Comparison of ENCODE assay signal across 8 cellular contexts in the genomic region with DNA sequence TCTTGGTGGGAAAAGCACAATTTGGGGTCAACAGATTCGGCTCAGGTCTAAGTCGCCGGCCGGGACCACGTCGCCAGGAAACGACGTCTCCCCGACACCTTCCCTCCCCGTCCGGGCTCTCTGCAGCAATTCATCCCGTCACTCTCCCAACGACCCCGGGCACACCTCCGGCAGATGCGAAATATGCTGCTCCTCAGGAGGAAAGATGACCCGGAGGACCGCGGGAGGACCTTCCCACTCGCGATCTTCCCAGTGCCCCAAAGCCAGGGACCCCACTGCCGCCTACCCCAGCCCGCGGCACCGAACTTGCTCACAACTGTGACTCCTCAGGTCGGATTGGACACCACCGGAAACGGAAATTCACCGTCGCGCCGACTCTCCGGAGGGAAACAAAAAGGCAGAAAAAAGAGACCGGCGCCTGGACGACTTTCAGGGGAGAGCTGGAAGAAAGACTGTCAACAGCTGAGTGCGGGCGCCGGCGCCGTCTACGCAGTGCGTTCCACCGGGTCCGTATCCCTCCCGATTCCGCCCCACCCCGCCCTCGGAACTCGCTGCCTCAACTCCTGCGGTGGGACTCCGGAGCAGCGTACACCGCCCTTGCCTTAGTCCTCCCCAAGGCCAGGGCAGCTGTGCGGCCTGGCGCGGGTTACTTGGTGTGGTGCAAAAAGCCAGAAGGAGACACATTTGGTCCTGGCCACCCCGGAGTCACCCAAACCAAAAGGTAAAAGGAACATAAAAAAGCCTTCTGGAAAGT. TPM values are rescaled to one million over a fixed set of nuclear protein-coding genes. Genes with fewer than 3 reads are reported as not detected.
DNase-seq lines count a peak whose midpoint lies in the region; ATAC-seq, FAIRE-seq and TF ChIP-seq lines count a peak whose summit lies in the region.

No MANE protein-coding gene starts in this region.

- ATAC-seq in GM19468 (IDR thresholded peaks at IDR 0.05; ENCODE audit: extremely low read depth, unreplicated experiment): peak; percentile 37

- no peak for TF ChIP-seq RAD21 in H1 (IDR thresholded peaks at IDR 0.05 in 1 of 2, conservative IDR thresholded peaks at IDR 0.05 in 1 of 2; ENCODE audit: low read depth in 2 of 2, low read length in 2 of 2)

- H3K79me2 ChIP-seq in H1 (ENCODE audit: control insufficient read depth in 1 of 2, insufficient read depth in 2 of 2, low read length in 2 of 2): peaks cover 0 to 12% of the 10 kb centered on the region in 2 experiments; a peak in 1 of 4 replicates
- no peaks in the 10 kb centered on the region for H3K79me2 ChIP-seq in mesendoderm (ENCODE audit: control insufficient read depth, insufficient read depth, low read length)

- no peak for TF ChIP-seq CTCF in H1 (IDR thresholded peaks at IDR 0.05; ENCODE audit: control extremely low read depth in 1 of 3, insufficient read depth in 1 of 3, low read depth in 1 of 3, low read length in 3 of 3)

- H3K9ac ChIP-seq in H1 (replicated peaks in 1 of 4; ENCODE audit: extremely low read depth in 1 of 4, low read depth in 3 of 4, low read length in 3 of 4): peak overlapping the region; percentile 59 to 97 (median 96)
- peak overlapping the region; percentile 99 for H3K9ac ChIP-seq in mesendoderm (ENCODE audit: low read length)

- peak overlapping the region; percentile 66 to 86 for H3K4me2 ChIP-seq in H1 (ENCODE audit: insufficient read depth in 1 of 2, low read depth in 2 of 2, low read length in 2 of 2)
- H3K4me2 ChIP-seq in mesendoderm (ENCODE audit: low read length): peak overlapping the region; percentile 29

- H3K4ac ChIP-seq in H1 (replicated peaks; ENCODE audit: insufficient read length, low read depth, low read length) (no peak overlapping the region), mesendoderm (ENCODE audit: low read depth, low read length) (peak overlapping the region; percentile 96)

- H2AK5ac ChIP-seq in H1 (ENCODE audit: low read depth, low read length) (no peak overlapping the region), mesendoderm (ENCODE audit: low read length) (no peak overlapping the region)

- H3K27me3 ChIP-seq in H1 (replicated peaks in 1 of 4; ENCODE audit: control insufficient read depth in 3 of 4, extremely low read depth in 1 of 4, insufficient read depth in 3 of 4, low read length in 3 of 4) (no peaks in the 10 kb centered on the region), mesendoderm (ENCODE audit: insufficient read depth, low read length, poor library complexity) (no peaks in the 10 kb centered on the region)

- H3K79me1 ChIP-seq in H1 (ENCODE audit: low read depth, low read length) (peaks cover 4% of the 10 kb centered on the region; the same call in 1 of the 2 replicates), mesendoderm (ENCODE audit: low read length) (peaks cover 2% of the 10 kb centered on the region)

- peak overlapping the region; percentile 97 for H4K5ac ChIP-seq in H1 (ENCODE audit: insufficient read length, low read depth, low read length)
- no peak overlapping the region for H4K5ac ChIP-seq in mesendoderm (ENCODE audit: low read length)

- TF ChIP-seq POLR2A in H1 (IDR thresholded peaks at IDR 0.05; ENCODE audit: control extremely low read depth in 1 of 2, low read depth in 2 of 2, low read length in 2 of 2): peak; percentile 64 to 88

- no peak overlapping the region for H2BK12ac ChIP-seq in H1 (ENCODE audit: low read depth, low read length)

- peak overlapping the region; percentile 88 for H3K27ac ChIP-seq in H1 (ENCODE audit: low read depth, low read length)
- peak overlapping the region; percentile 63 for H3K27ac ChIP-seq in mesendoderm (ENCODE audit: low read depth, low read length)

- POLR2A ChIA-PET in H1 (lab: Charles Lee; ENCODE audit: partially characterized antibody): interaction anchor here (0.6 to 8.3 kb wide), 15 partner anchors 11 to 484 kb away, joined by 3 to 124 read pairs (median 3); a partner anchor contains a TSS

- H3K23me2 ChIP-seq in H1 (ENCODE audit: low read depth, low read length): 0 out of 2 replicates have a peak, but pooled peaks cover 2% of the 10 kb centered on the region

- H4K8ac ChIP-seq in H1 (ENCODE audit: extremely low read depth, insufficient read depth, low read length): peak overlapping the region; percentile 90; the same call in 1 of the 2 replicates
- no peak overlapping the region for H4K8ac ChIP-seq in mesendoderm (ENCODE audit: low read depth, low read length)

- H3K36me3 ChIP-seq in H1 (ENCODE audit: control insufficient read depth in 2 of 4, insufficient read depth in 4 of 4, low read length in 3 of 4): peaks cover 4 to 30% (median 16%) of the 10 kb centered on the region in 4 experiments; a peak in 6 of 8 replicates
- H3K36me3 ChIP-seq in mesendoderm (ENCODE audit: control insufficient read depth, insufficient read depth, low read length): no peaks in the 10 kb centered on the region

- no peak overlapping the region for H2BK20ac ChIP-seq in H1 (ENCODE audit: low read length)

- no peaks in the 10 kb centered on the region for H3K9me3 ChIP-seq in H1 (ENCODE audit: insufficient read depth in 2 of 2, low read depth in 1 of 2, low read length in 1 of 2)

- peak overlapping the region; percentile 97 for H3K18ac ChIP-seq in H1 (ENCODE audit: extremely low read depth, low read length)
- H3K18ac ChIP-seq in mesendoderm (ENCODE audit: low read length): peak overlapping the region; percentile 62

- peak overlapping the region; percentile 97; the same call in 1 of the 2 replicates for H2AFZ ChIP-seq in H1 (ENCODE audit: low read length)

- H4K91ac ChIP-seq in H1 (replicated peaks; ENCODE audit: insufficient read length, low read length): peak overlapping the region; percentile 81

- H2BK15ac ChIP-seq in H1 (ENCODE audit: low read length) (no peak overlapping the region), mesendoderm (replicated peaks; ENCODE audit: low read depth) (no peak overlapping the region)

- H2BK5ac ChIP-seq in H1 (ENCODE audit: low read depth, low read length): peak overlapping the region; percentile 93
- H2BK5ac ChIP-seq in mesendoderm (ENCODE audit: low read length): peak overlapping the region; percentile 82

- H3K4me3 ChIP-seq in H1 (ENCODE audit: extremely low read depth in 1 of 4, insufficient read depth in 2 of 4, low read depth in 3 of 4, low read length in 4 of 4) (peak overlapping the region; percentile 96 to 98 (median 98)), mesendoderm (ENCODE audit: low read length) (peak overlapping the region; percentile 97)

- no peak overlapping the region for H3K23ac ChIP-seq in H1 (ENCODE audit: insufficient read length)
- no peak overlapping the region for H3K23ac ChIP-seq in mesendoderm (ENCODE audit: low read length)

- FAIRE-seq in H1 (lab: Jason Lieb, UNC): no peak

- H4K20me1 ChIP-seq in H1 (replicated peaks in 1 of 2; ENCODE audit: control insufficient read depth in 1 of 2, insufficient read depth in 2 of 2, low read length in 2 of 2): no peaks in the 10 kb centered on the region

- H2BK120ac ChIP-seq in H1 (replicated peaks; ENCODE audit: low read depth, low read length) (no peak overlapping the region), mesendoderm (ENCODE audit: low read depth, low read length) (no peak overlapping the region)

- CTCF ChIA-PET in H1 (lab: Charles Lee; ENCODE audit: partially characterized antibody): interaction anchor here (1.0 to 1.6 kb wide), 4 partner anchors 13 to 120 kb away, joined by 3 to 5 read pairs (median 4); a partner anchor contains a TSS

- DNase-seq in CMK (ENCODE audit: low read depth): peak; percentile 43
- DNase-seq in HT-29 (ENCODE audit: low spot score): peak; percentile 92
- DNase-seq in NOMO-1 treated with dmso at 0.1 percent for 144 hours (lab: John Stamatoyannopoulos, UW; ENCODE audit: unreplicated experiment): peak; percentile 64
- DNase-seq in activated CD8-positive, alpha-beta memory T cell treated with anti-CD3 and anti-CD28 coated beads, Interleukin-2, amount 50 U/mL, for 1 hour (ENCODE audit: extremely low read depth): peak; percentile 81
- DNase-seq in H1 (ENCODE audit: low read depth in 1 of 2, low spot score in 2 of 2): peak; percentile 63 to 98
- peak; percentile 97 for DNase-seq in mesendoderm
- DNase-seq in stimulated activated CD8-positive, alpha-beta memory T cell treated with anti-CD3 and anti-CD28 coated beads, Interleukin-12 subunit alpha, Interleukin-12 subunit beta, amount 100 ng/mL, for 4 hours (ENCODE audit: low read depth): peak; percentile 83

- H3K14ac ChIP-seq in H1 (ENCODE audit: insufficient read length): no peak overlapping the region

- H3K56ac ChIP-seq in H1 (replicated peaks; ENCODE audit: insufficient read length, low read depth, low read length) (peak overlapping the region; percentile 95), mesendoderm (ENCODE audit: low read length) (peak overlapping the region; percentile 99)

- no peaks in the 10 kb centered on the region for H3K4me1 ChIP-seq in H1 (replicated peaks in 1 of 4; ENCODE audit: control insufficient read depth in 3 of 4, insufficient read depth in 4 of 4, low read length in 3 of 4)
- no peaks in the 10 kb centered on the region for H3K4me1 ChIP-seq in mesendoderm (ENCODE audit: control insufficient read depth, low read depth, low read length)

- TF ChIP-seq EP300 in H1 (IDR thresholded peaks at IDR 0.05; ENCODE audit: borderline replicate concordance in 1 of 2, low read depth in 2 of 2, low read length in 2 of 2): no peak

- WGBS in H1 (ENCODE audit: extremely low coverage in 1 of 2, insufficient coverage in 1 of 2, insufficient read length in 1 of 2, insufficient replicate concordance in 2 of 2, low coverage in 1 of 2, low lambda C conversion rate in 2 of 2, missing lambda C conversion rate in 1 of 2), 2 experiments: 1% methylated on average over 48 of the region's 58 CpGs; no CpG with 5 or more reads in 1 of the 2 experiments
- WGBS in mesendoderm (ENCODE audit: extremely low coverage, insufficient coverage, low lambda C conversion rate): no CpG with 5 or more reads among the region's 58 CpGs

RNA-seq across cellular contexts. Expression of a gene that starts 13.8 kb away (rescaled TPM):
- total RNA-seq in HT-29 (2014; rRNA removed; shearing (Covaris generic)): 63.2 and 76.5 TPM in 2 replicates
- total RNA-seq in H1 (2021; fragmentation: NEBNext Ultra II Directional; extraction: Animal tissue kit (Norgen Biotek cat#: 25700)): 63.2 and 66.8 TPM in 2 replicates
- 67.4 and 70.4 TPM in 2 replicates for polyA plus RNA-seq in H1 (2011; rRNA removed)
- polyA plus RNA-seq in H1 (2011; cell fraction: cytosol; rRNA removed): 47.5 TPM
- polyA plus RNA-seq in H1 (2011; cell fraction: nucleus; rRNA removed): 93.4 TPM
- polyA plus RNA-seq in H1 (2012, experiment 1 of 2): 49.9 to 59.0 TPM (median 52.5 TPM) in 4 replicates
- 47.7 TPM for polyA plus RNA-seq in H1 (2012, experiment 2 of 2)
- polyA plus RNA-seq in H1 (2013, experiment 1 of 2): 28.8 TPM
- 28.9 TPM for polyA plus RNA-seq in H1 (2013, experiment 2 of 2)
- polyA minus RNA-seq in H1 (2011; rRNA and poly(A)+ RNA removed): 109 and 123 TPM in 2 replicates
- polyA minus RNA-seq in H1 (2011; cell fraction: cytosol; rRNA and poly(A)+ RNA removed): 46.1 TPM
- polyA minus RNA-seq in H1 (2011; cell fraction: nucleus; rRNA and poly(A)+ RNA removed): 36.8 TPM
- 31.2 TPM for polyA plus RNA-seq in mesendoderm (2013, experiment 1 of 2)
- polyA plus RNA-seq in mesendoderm (2013, experiment 2 of 2): 32.6 TPM

RNA-seq across cellular contexts. Expression of a gene that starts 32.4 kb away (rescaled TPM):
- total RNA-seq in HT-29 (2014; rRNA removed; shearing (Covaris generic)): 1.1 and 2.8 TPM in 2 replicates
- 3.1 and 5.4 TPM in 2 replicates for total RNA-seq in H1 (2021; fragmentation: NEBNext Ultra II Directional; extraction: Animal tissue kit (Norgen Biotek cat#: 25700))
- polyA plus RNA-seq in H1 (2011; rRNA removed): 5.6 and 6.0 TPM in 2 replicates
- polyA plus RNA-seq in H1 (2011; cell fraction: cytosol; rRNA removed): 6.6 TPM
- 17.7 TPM for polyA plus RNA-seq in H1 (2011; cell fraction: nucleus; rRNA removed)
- 5.2 to 6.8 TPM (median 6.0 TPM) in 4 replicates for polyA plus RNA-seq in H1 (2012, experiment 1 of 2)
- polyA plus RNA-seq in H1 (2012, experiment 2 of 2): 0.16 TPM
- polyA plus RNA-seq in H1 (2013, experiment 1 of 2): 3.0 TPM
- 2.9 TPM for polyA plus RNA-seq in H1 (2013, experiment 2 of 2)
- polyA minus RNA-seq in H1 (2011; rRNA and poly(A)+ RNA removed): 3.4 and 3.5 TPM in 2 replicates
- 0.44 TPM for polyA minus RNA-seq in H1 (2011; cell fraction: cytosol; rRNA and poly(A)+ RNA removed)
- polyA minus RNA-seq in H1 (2011; cell fraction: nucleus; rRNA and poly(A)+ RNA removed): 6.7 TPM
- polyA plus RNA-seq in mesendoderm (2013, experiment 1 of 2): 1.6 TPM
- polyA plus RNA-seq in mesendoderm (2013, experiment 2 of 2): 1.1 TPM

RNA-seq across cellular contexts. Expression of a gene that starts 51.5 kb away (rescaled TPM):
- total RNA-seq in HT-29 (2014; rRNA removed; shearing (Covaris generic)): 57.6 and 65.8 TPM in 2 replicates
- 44.9 and 46.4 TPM in 2 replicates for total RNA-seq in H1 (2021; fragmentation: NEBNext Ultra II Directional; extraction: Animal tissue kit (Norgen Biotek cat#: 25700))
- 52.6 and 58.1 TPM in 2 replicates for polyA plus RNA-seq in H1 (2011; rRNA removed)
- 57.1 TPM for polyA plus RNA-seq in H1 (2011; cell fraction: cytosol; rRNA removed)
- 28.2 TPM for polyA plus RNA-seq in H1 (2011; cell fraction: nucleus; rRNA removed)
- polyA plus RNA-seq in H1 (2012, experiment 1 of 2): 78.9 to 101 TPM (median 92.5 TPM) in 4 replicates
- polyA plus RNA-seq in H1 (2012, experiment 2 of 2): 104 TPM
- 151 TPM for polyA plus RNA-seq in H1 (2013, experiment 1 of 2)
- 164 TPM for polyA plus RNA-seq in H1 (2013, experiment 2 of 2)
- 5.0 and 6.8 TPM in 2 replicates for polyA minus RNA-seq in H1 (2011; rRNA and poly(A)+ RNA removed)
- polyA minus RNA-seq in H1 (2011; cell fraction: cytosol; rRNA and poly(A)+ RNA removed): 9.9 TPM
- 15.8 TPM for polyA minus RNA-seq in H1 (2011; cell fraction: nucleus; rRNA and poly(A)+ RNA removed)
- 149 TPM for polyA plus RNA-seq in mesendoderm (2013, experiment 1 of 2)
- polyA plus RNA-seq in mesendoderm (2013, experiment 2 of 2): 149 TPM

RNA-seq across cellular contexts. Expression of a gene that starts 55.1 kb away (rescaled TPM):
- total RNA-seq in HT-29 (2014; rRNA removed; shearing (Covaris generic)): 32.9 and 40.0 TPM in 2 replicates
- 44.7 and 49.8 TPM in 2 replicates for total RNA-seq in H1 (2021; fragmentation: NEBNext Ultra II Directional; extraction: Animal tissue kit (Norgen Biotek cat#: 25700))
- polyA plus RNA-seq in H1 (2011; rRNA removed): 99.7 and 113 TPM in 2 replicates
- polyA plus RNA-seq in H1 (2011; cell fraction: cytosol; rRNA removed): 63.2 TPM
- polyA plus RNA-seq in H1 (2011; cell fraction: nucleus; rRNA removed): 423 TPM
- polyA plus RNA-seq in H1 (2012, experiment 1 of 2): 32.9 to 71.7 TPM (median 60.3 TPM) in 4 replicates
- 50.8 TPM for polyA plus RNA-seq in H1 (2012, experiment 2 of 2)
- 45.3 TPM for polyA plus RNA-seq in H1 (2013, experiment 1 of 2)
- polyA plus RNA-seq in H1 (2013, experiment 2 of 2): 34.3 TPM
- 58.0 and 68.5 TPM in 2 replicates for polyA minus RNA-seq in H1 (2011; rRNA and poly(A)+ RNA removed)
- polyA minus RNA-seq in H1 (2011; cell fraction: cytosol; rRNA and poly(A)+ RNA removed): 42.7 TPM
- polyA minus RNA-seq in H1 (2011; cell fraction: nucleus; rRNA and poly(A)+ RNA removed): 56.0 TPM
- 20.4 TPM for polyA plus RNA-seq in mesendoderm (2013, experiment 1 of 2)
- 22.1 TPM for polyA plus RNA-seq in mesendoderm (2013, experiment 2 of 2)

Comparison
In these comparisons a context has a peak if more than half of its experiments do, and no peak if none do; other contexts are left out.
1. Peak in every context shown above with its lines: DNase-seq, ATAC-seq, H3K4me3 ChIP-seq and H3K27ac ChIP-seq.
2. DNase-seq: peak in every context shown above with its lines; median percentile 97 in mesendoderm; 92 in HT-29; 83 in stimulated activated CD8-positive, alpha-beta memory T cell treated with anti-CD3 and anti-CD28 coated beads, Interleukin-12 subunit alpha, Interleukin-12 subunit beta, amount 100 ng/mL, for 4 hours; 81 in activated CD8-positive, alpha-beta memory T cell treated with anti-CD3 and anti-CD28 coated beads, Interleukin-2, amount 50 U/mL, for 1 hour; 80 in H1; 64 in NOMO-1 treated with dmso at 0.1 percent for 144 hours; 43 in CMK.